Comparison of ENCODE assay signal across 18 cellular contexts in genomic region chr5:108167174-108167573, GRCh38.
A peak's percentile ranks its signal among the peaks of the same experiment; 100 is the strongest.
DNase-seq lines count a peak whose midpoint lies in the region; ATAC-seq, FAIRE-seq and TF ChIP-seq lines count a peak whose summit lies in the region.
"Had no signal": no experiment of that assay in that cellular context is flagged by ENCODE, and none has a peak within 500 bp of the region (broad histone marks: within the 10 kb centered on the region; RNA-seq: fewer than 3 reads in every experiment).

No MANE protein-coding gene starts in this region.

- FAIRE-seq in bronchial epithelial cell (lab: Jason Lieb, UNC) = no peak
- no peak for FAIRE-seq in urothelium cell line (lab: Jason Lieb, UNC)
- no peak for FAIRE-seq in RCC 7860 (lab: Jason Lieb, UNC)
- FAIRE-seq: A204.1, GM12891, H54 had no signal

- in situ Hi-C loops in mammary epithelial cell (cut with MboI; ENCODE audit: low sequenced_read_pairs in 2 of 2) = no loop called here

- BruUV-seq in mammary epithelial cell (replicated peaks; lab: Mats Ljungman, UMichigan) = no TSS peak
- no TSS peak for BruUV-seq in MCF 10A (replicated peaks; lab: Mats Ljungman, UMichigan)

- no peaks in the 10 kb centered on the region for H4K20me1 ChIP-seq in mammary epithelial cell (ENCODE audit: insufficient read depth, low read length)

- no peak overlapping the region for H2AFZ ChIP-seq in mammary epithelial cell (ENCODE audit: low read depth, low read length)
- H2AFZ ChIP-seq: GM23248 had no signal

- TF ChIP-seq CTCF in mammary epithelial cell (conservative IDR thresholded peaks at IDR 0.05 in 1 of 2, IDR thresholded peaks at IDR 0.05 in 1 of 2; ENCODE audit: extremely low read depth in 1 of 2, insufficient read depth in 1 of 2, low read depth in 1 of 2, low read length in 2 of 2) (no peak), MCF 10A (IDR thresholded peaks at IDR 0.05; ENCODE audit: unreplicated experiment) (no peak), bronchial epithelial cell (IDR thresholded peaks at IDR 0.05; ENCODE audit: insufficient read depth, low read length, severe bottlenecking) (no peak)

- no peak overlapping the region for H3K27ac Mint-ChIP-seq in MCF 10A (ENCODE audit: low read depth, unreplicated experiment)

- no peak overlapping the region for H3K9ac ChIP-seq in mammary epithelial cell (ENCODE audit: insufficient read depth, low read length)
- H3K9ac ChIP-seq: GM23248 had no signal

- CTCF ChIA-PET in mammary epithelial cell (lab: Charles Lee; ENCODE audit: low non-redundant PET) = no interaction called here
- CTCF ChIA-PET in MCF 10A (lab: Yijun Ruan, JAX) = interaction anchor here (0.7 kb wide), 1 partner anchor 40 kb away, joined by 3 read pairs; no protein-coding TSS in a partner anchor

- H3K27ac ChIP-seq in mammary epithelial cell (ENCODE audit: insufficient read depth, low read depth, low read length) = no peak overlapping the region
- H3K27ac ChIP-seq: C4-2B, GM23248, HL-60 had no signal

- DNase-seq in mammary epithelial cell (peak; percentile 17), MCF 10A (ENCODE audit: unreplicated experiment) (no peak), bronchial epithelial cell (ENCODE audit: low read depth) (peak; percentile 43), kidney glomerular epithelial cell (lab: John Stamatoyannopoulos, UW) (peak; percentile 55), urothelium cell line (ENCODE audit: low spot score) (peak; percentile 15), RCC 7860 (ENCODE audit: low spot score) (no peak), 8988T (no peak)
- DNase-seq: BE2C; CD4-positive, alpha-beta memory T cell; DMS79; GM23248 had no signal

- no peaks in the 10 kb centered on the region for H3K4me1 Mint-ChIP-seq in MCF 10A (ENCODE audit: insufficient read depth, unreplicated experiment)
- H3K4me1 Mint-ChIP-seq: CD4-positive, alpha-beta memory T cell had no signal

- ATAC-seq in activated CD4-positive, CD25-positive, alpha-beta regulatory T cell treated with anti-CD3 and anti-CD28 coated beads, Interleukin-2, amount 50 U/mL, for 24 hours = no peak
- ATAC-seq: HCT116 had no signal

- POLR2A ChIA-PET in MCF 10A (lab: Yijun Ruan, JAX) = no interaction called here

- peaks cover 6% of the 10 kb centered on the region for H3K36me3 Mint-ChIP-seq in MCF 10A (ENCODE audit: insufficient read depth, unreplicated experiment)

- H3K9me3 ChIP-seq in mammary epithelial cell (replicated peaks; ENCODE audit: insufficient read depth, low read length) = no peaks in the 10 kb centered on the region
- H3K9me3 ChIP-seq: BE2C had no signal

- H3K36me3 ChIP-seq in mammary epithelial cell (ENCODE audit: insufficient read depth, low read length) (no peaks in the 10 kb centered on the region), bronchial epithelial cell (ENCODE audit: control insufficient read depth, insufficient read depth, low read length) (no peaks in the 10 kb centered on the region)
- H3K36me3 ChIP-seq: BE2C had no signal

- no peak overlapping the region for H3K4me3 ChIP-seq in mammary epithelial cell (replicated peaks in 1 of 3; ENCODE audit: insufficient read depth in 1 of 3, low read depth in 2 of 3, low read length in 3 of 3)
- H3K4me3 ChIP-seq in bronchial epithelial cell (ENCODE audit: low read depth, low read length) = no peak overlapping the region
- H3K4me3 ChIP-seq: GM23248 had no signal

- no peaks in the 10 kb centered on the region for H3K79me2 ChIP-seq in mammary epithelial cell (ENCODE audit: insufficient read depth, low read length)

- no peaks in the 10 kb centered on the region for H3K27me3 ChIP-seq in mammary epithelial cell (ENCODE audit: insufficient read depth, low read length)
- no peaks in the 10 kb centered on the region for H3K27me3 ChIP-seq in bronchial epithelial cell (ENCODE audit: control insufficient read depth, insufficient read depth, low read length)
- H3K27me3 ChIP-seq: BE2C had no signal

- dilution Hi-C loops in mammary epithelial cell (cut with HindIII; ENCODE audit: low sequenced_read_pairs) = no loop called here

- WGBS in mammary epithelial cell (ENCODE audit: low coverage, missing lambda C conversion rate) = 87% methylated on average over 2 of the region's 2 CpGs

- peaks cover 9% of the 10 kb centered on the region for H3K4me1 ChIP-seq in mammary epithelial cell (ENCODE audit: insufficient read depth, low read length)

- H3K9me3 Mint-ChIP-seq in MCF 10A (ENCODE audit: unreplicated experiment) = no peaks in the 10 kb centered on the region
- H3K9me3 Mint-ChIP-seq: CD4-positive, alpha-beta memory T cell had no signal

- H3K4me2 ChIP-seq in mammary epithelial cell (ENCODE audit: insufficient read depth, low read depth, low read length) = no peak overlapping the region

- no peak overlapping the region for H3K4me3 Mint-ChIP-seq in MCF 10A (ENCODE audit: unreplicated experiment)
- H3K4me3 Mint-ChIP-seq: CD4-positive, alpha-beta memory T cell had no signal

- no peaks in the 10 kb centered on the region for H3K27me3 Mint-ChIP-seq in MCF 10A (ENCODE audit: insufficient read depth, unreplicated experiment)
- H3K27me3 Mint-ChIP-seq: CD4-positive, alpha-beta memory T cell had no signal

- intact Hi-C loops in mammary epithelial cell (cut with micrococcal nuclease) = no loop called here
- intact Hi-C loops in MCF 10A (cut with micrococcal nuclease) = no loop called here

Comparison
In these comparisons a context has a peak if more than half of its experiments do, and no peak if none do; other contexts are left out.
1. DNase-seq: peak in mammary epithelial cell (single experiment), bronchial epithelial cell (single experiment), kidney glomerular epithelial cell (single experiment) and urothelium cell line (single experiment); none in MCF 10A (single experiment), RCC 7860 (single experiment) and 8988T (single experiment).